In genomic region chr4:73776363-73776762, GRCh38 we compare ENCODE assay signal across 8 cellular contexts. TPM values are rescaled to one million over a fixed set of nuclear protein-coding genes. Genes with fewer than 3 reads are reported as not detected.
DNase-seq lines count a peak whose midpoint lies in the region; TF ChIP-seq lines count a peak whose summit lies in the region.

No MANE protein-coding gene starts in this region.

- no peak overlapping the region for H3K4me3 ChIP-seq in adrenal gland

- H3K36me3 ChIP-seq in adrenal gland (replicated peaks in 1 of 2) = no peaks in the 10 kb centered on the region

- 8 to 18% (median 12%) methylated on average over 2 of the region's 2 CpGs for WGBS in adrenal gland, 4 donors

- H3K27me3 ChIP-seq in adrenal gland = no peaks in the 10 kb centered on the region

- H3K27ac ChIP-seq in adrenal gland (no peak overlapping the region), caudate nucleus (ENCODE audit: low read depth, low read length) (no peak overlapping the region)

- peaks cover 6 to 7% of the 10 kb centered on the region in 2 donors for H3K4me1 ChIP-seq in adrenal gland (replicated peaks in 1 of 2)

- intact Hi-C loops in adrenal gland (cut with DNase I) = no loop called here

- TF ChIP-seq CTCF in adrenal gland (IDR thresholded peaks at IDR 0.05) = no peak

- no peaks in the 10 kb centered on the region for H3K9me3 ChIP-seq in adrenal gland (replicated peaks in 1 of 3)

- no peak for TF ChIP-seq POLR2A in adrenal gland (IDR thresholded peaks at IDR 0.05)

- DNase-seq in NCI-H82 (lab: John Stamatoyannopoulos, UW) = peak; percentile 6
- DNase-seq in NCI-H82 treated with DMSO at 0.1 percent for 48 hours (lab: John Stamatoyannopoulos, UW; ENCODE audit: unreplicated experiment) = no peak
- peak; percentile 27 to 69 (median 51) for DNase-seq in adrenal gland
- peak; percentile 15 for DNase-seq in inferior parietal cortex (ENCODE audit: extremely low spot score)
- peak; percentile 48 for DNase-seq in ureter (ENCODE audit: low spot score)
- no peak for DNase-seq in stimulated activated CD4-positive, alpha-beta T cell treated with anti-CD3 and anti-CD28 coated beads, Interleukin-1b, Interleukin-23, amount 100 ng/mL, for 48 hours
- DNase-seq in caudate nucleus (lab: John Stamatoyannopoulos, UW) = no peak
- no peak for DNase-seq in occipital lobe (lab: John Stamatoyannopoulos, UW)

RNA-seq across cellular contexts. Expression of gene CXCL8, which starts 36.0 kb away (rescaled TPM):
- total RNA-seq in adrenal gland (1 to 10 TPM in 7 of 8 donors, under 1 TPM in 1; 0.52 to 3.1 (median 1.6) TPM), ureter (0.44 TPM), occipital lobe (5.1 TPM)
- 1 to 10 TPM; 1.9 to 3.4 (median 2.1) TPM for polyA plus RNA-seq in adrenal gland

Comparison
In these comparisons a context has a peak if more than half of its experiments do, and no peak if none do; other contexts are left out.
1. DNase-seq: peak in NCI-H82 (single experiment), adrenal gland (7 of 7), inferior parietal cortex (single experiment) and ureter (single experiment); none in NCI-H82 treated with DMSO at 0.1 percent for 48 hours (single experiment), stimulated activated CD4-positive, alpha-beta T cell treated with anti-CD3 and anti-CD28 coated beads, Interleukin-1b, Interleukin-23, amount 100 ng/mL, for 48 hours (single experiment), caudate nucleus (0 of 61) and occipital lobe (single experiment).